In genomic region chr9:123326662-123327093, GRCh38 we compare ENCODE assay signal across 1 cellular context.
TF ChIP-seq lines count a peak whose summit lies in the region.

No MANE protein-coding gene starts in this region.

TF ChIP-seq in GM12878, 131 proteins besides CTCF, POLR2A, EP300 and RAD21 (continued from another document):
- TF ChIP-seq, protein P1, sequence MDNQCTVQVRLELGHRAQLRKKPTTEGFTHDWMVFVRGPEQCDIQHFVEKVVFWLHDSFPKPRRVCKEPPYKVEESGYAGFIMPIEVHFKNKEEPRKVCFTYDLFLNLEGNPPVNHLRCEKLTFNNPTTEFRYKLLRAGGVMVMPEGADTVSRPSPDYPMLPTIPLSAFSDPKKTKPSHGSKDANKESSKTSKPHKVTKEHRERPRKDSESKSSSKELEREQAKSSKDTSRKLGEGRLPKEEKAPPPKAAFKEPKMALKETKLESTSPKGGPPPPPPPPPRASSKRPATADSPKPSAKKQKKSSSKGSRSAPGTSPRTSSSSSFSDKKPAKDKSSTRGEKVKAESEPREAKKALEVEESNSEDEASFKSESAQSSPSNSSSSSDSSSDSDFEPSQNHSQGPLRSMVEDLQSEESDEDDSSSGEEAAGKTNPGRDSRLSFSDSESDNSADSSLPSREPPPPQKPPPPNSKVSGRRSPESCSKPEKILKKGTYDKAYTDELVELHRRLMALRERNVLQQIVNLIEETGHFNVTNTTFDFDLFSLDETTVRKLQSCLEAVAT (IDR thresholded peaks at IDR 0.05): 0 out of 2 replicates have a peak, but pooled peaks have one; percentile 67
- TF ChIP-seq CREM (IDR thresholded peaks at IDR 0.05; ENCODE audit: low read depth): peak; percentile 82
- TF ChIP-seq BHLHE40 (IDR thresholded peaks at IDR 0.05; ENCODE audit: borderline replicate concordance in 1 of 2, low read depth in 2 of 2, low read length in 1 of 2): peak; percentile 78 to 96; a peak in 3 of 4 replicates
- TF ChIP-seq NR2C1 (IDR thresholded peaks at IDR 0.05): 0 out of 2 replicates have a peak, but pooled peaks have one; percentile 26
- TF ChIP-seq CBX5 (IDR thresholded peaks at IDR 0.05; ENCODE audit: low read depth): no peak
- TF ChIP-seq, protein P2, sequence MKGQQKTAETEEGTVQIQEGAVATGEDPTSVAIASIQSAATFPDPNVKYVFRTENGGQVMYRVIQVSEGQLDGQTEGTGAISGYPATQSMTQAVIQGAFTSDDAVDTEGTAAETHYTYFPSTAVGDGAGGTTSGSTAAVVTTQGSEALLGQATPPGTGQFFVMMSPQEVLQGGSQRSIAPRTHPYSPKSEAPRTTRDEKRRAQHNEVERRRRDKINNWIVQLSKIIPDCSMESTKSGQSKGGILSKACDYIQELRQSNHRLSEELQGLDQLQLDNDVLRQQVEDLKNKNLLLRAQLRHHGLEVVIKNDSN (IDR thresholded peaks at IDR 0.05; ENCODE audit: borderline replicate concordance, extremely low read length, insufficient read depth, low read depth, low read length): peak; percentile 85
- TF ChIP-seq ATF3 (IDR thresholded peaks at IDR 0.05; ENCODE audit: borderline replicate concordance, extremely low read depth, low read depth, low read length): peak; percentile 73; the same call in 1 of the 2 replicates
- peak; percentile 49; the same call in 1 of the 2 replicates for TF ChIP-seq GATAD2B (conservative IDR thresholded peaks at IDR 0.05; ENCODE audit: low read depth)
- TF ChIP-seq MEF2B (IDR thresholded peaks at IDR 0.05; ENCODE audit: partially characterized antibody, poor library complexity, severe bottlenecking): peak; percentile 58
- TF ChIP-seq ATF7 (IDR thresholded peaks at IDR 0.05; ENCODE audit: low read depth): peak; percentile 95
- TF ChIP-seq, protein P3, sequence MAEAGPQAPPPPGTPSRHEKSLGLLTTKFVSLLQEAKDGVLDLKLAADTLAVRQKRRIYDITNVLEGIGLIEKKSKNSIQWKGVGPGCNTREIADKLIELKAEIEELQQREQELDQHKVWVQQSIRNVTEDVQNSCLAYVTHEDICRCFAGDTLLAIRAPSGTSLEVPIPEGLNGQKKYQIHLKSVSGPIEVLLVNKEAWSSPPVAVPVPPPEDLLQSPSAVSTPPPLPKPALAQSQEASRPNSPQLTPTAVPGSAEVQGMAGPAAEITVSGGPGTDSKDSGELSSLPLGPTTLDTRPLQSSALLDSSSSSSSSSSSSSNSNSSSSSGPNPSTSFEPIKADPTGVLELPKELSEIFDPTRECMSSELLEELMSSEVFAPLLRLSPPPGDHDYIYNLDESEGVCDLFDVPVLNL (IDR thresholded peaks at IDR 0.05; ENCODE audit: low read depth, low read length): no peak
- TF ChIP-seq MTA2 (IDR thresholded peaks at IDR 0.05; ENCODE audit: low read depth): no peak
- TF ChIP-seq SUPT20H (IDR thresholded peaks at IDR 0.05; ENCODE audit: borderline replicate concordance, control insufficient read depth, low read depth, low read length): no peak
- peak; percentile 16 for TF ChIP-seq FOS (IDR thresholded peaks at IDR 0.05; ENCODE audit: borderline replicate concordance, extremely low read depth, insufficient read length)
- TF ChIP-seq YY1 (IDR thresholded peaks at IDR 0.05; ENCODE audit: low read depth, low read length): peak; percentile 44; the same call in 1 of the 2 replicates
- TF ChIP-seq YBX1 (IDR thresholded peaks at IDR 0.05): no peak
- TF ChIP-seq, protein P4, sequence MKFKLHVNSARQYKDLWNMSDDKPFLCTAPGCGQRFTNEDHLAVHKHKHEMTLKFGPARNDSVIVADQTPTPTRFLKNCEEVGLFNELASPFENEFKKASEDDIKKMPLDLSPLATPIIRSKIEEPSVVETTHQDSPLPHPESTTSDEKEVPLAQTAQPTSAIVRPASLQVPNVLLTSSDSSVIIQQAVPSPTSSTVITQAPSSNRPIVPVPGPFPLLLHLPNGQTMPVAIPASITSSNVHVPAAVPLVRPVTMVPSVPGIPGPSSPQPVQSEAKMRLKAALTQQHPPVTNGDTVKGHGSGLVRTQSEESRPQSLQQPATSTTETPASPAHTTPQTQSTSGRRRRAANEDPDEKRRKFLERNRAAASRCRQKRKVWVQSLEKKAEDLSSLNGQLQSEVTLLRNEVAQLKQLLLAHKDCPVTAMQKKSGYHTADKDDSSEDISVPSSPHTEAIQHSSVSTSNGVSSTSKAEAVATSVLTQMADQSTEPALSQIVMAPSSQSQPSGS (IDR thresholded peaks at IDR 0.05; ENCODE audit: low read length): no peak
- TF ChIP-seq SREBF1 (IDR thresholded peaks at IDR 0.05; ENCODE audit: low read length): no peak
- TF ChIP-seq, protein P5, sequence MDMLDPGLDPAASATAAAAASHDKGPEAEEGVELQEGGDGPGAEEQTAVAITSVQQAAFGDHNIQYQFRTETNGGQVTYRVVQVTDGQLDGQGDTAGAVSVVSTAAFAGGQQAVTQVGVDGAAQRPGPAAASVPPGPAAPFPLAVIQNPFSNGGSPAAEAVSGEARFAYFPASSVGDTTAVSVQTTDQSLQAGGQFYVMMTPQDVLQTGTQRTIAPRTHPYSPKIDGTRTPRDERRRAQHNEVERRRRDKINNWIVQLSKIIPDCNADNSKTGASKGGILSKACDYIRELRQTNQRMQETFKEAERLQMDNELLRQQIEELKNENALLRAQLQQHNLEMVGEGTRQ (IDR thresholded peaks at IDR 0.05; ENCODE audit: borderline replicate concordance, low read depth, low read length): peak; percentile 87
- 0 out of 2 replicates have a peak, but pooled peaks have one; percentile 7 for TF ChIP-seq IRF4 (IDR thresholded peaks at IDR 0.05; ENCODE audit: low read depth, low read length)
- TF ChIP-seq POLR2AphosphoS5 (IDR thresholded peaks at IDR 0.05; ENCODE audit: low read length): peak; percentile 37; the same call in 1 of the 2 replicates
- TF ChIP-seq EGR1 (IDR thresholded peaks at IDR 0.05; ENCODE audit: borderline replicate concordance in 1 of 2, low read depth in 2 of 2, low read length in 2 of 2): no peak
- TF ChIP-seq TAF1 (IDR thresholded peaks at IDR 0.05; ENCODE audit: borderline replicate concordance, low read depth, low read length): peak; percentile 80
- peak; percentile 55; the same call in 1 of the 2 replicates for TF ChIP-seq ZNF687 (IDR thresholded peaks at IDR 0.05)
- peak in 1 of 2 experiments; percentile 42; a peak in 1 of 4 replicates for TF ChIP-seq IKZF2 (IDR thresholded peaks at IDR 0.05)
- 0 out of 2 replicates have a peak, but pooled peaks have one; percentile 15 for TF ChIP-seq RELB (IDR thresholded peaks at IDR 0.05; ENCODE audit: low read depth)
- peak; percentile 72 for TF ChIP-seq FOXK2 (IDR thresholded peaks at IDR 0.05)
- TF ChIP-seq, protein P6, sequence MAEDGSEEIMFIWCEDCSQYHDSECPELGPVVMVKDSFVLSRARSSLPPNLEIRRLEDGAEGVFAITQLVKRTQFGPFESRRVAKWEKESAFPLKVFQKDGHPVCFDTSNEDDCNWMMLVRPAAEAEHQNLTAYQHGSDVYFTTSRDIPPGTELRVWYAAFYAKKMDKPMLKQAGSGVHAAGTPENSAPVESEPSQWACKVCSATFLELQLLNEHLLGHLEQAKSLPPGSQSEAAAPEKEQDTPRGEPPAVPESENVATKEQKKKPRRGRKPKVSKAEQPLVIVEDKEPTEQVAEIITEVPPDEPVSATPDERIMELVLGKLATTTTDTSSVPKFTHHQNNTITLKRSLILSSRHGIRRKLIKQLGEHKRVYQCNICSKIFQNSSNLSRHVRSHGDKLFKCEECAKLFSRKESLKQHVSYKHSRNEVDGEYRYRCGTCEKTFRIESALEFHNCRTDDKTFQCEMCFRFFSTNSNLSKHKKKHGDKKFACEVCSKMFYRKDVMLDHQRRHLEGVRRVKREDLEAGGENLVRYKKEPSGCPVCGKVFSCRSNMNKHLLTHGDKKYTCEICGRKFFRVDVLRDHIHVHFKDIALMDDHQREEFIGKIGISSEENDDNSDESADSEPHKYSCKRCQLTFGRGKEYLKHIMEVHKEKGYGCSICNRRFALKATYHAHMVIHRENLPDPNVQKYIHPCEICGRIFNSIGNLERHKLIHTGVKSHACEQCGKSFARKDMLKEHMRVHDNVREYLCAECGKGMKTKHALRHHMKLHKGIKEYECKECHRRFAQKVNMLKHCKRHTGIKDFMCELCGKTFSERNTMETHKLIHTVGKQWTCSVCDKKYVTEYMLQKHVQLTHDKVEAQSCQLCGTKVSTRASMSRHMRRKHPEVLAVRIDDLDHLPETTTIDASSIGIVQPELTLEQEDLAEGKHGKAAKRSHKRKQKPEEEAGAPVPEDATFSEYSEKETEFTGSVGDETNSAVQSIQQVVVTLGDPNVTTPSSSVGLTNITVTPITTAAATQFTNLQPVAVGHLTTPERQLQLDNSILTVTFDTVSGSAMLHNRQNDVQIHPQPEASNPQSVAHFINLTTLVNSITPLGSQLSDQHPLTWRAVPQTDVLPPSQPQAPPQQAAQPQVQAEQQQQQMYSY (CRISPR knock-in tag; IDR thresholded peaks at IDR 0.05): peak; percentile 72; the same call in 1 of the 2 replicates
- TF ChIP-seq RAD51 (IDR thresholded peaks at IDR 0.05): peak; percentile 99
